Comparison of ENCODE assay signal across 8 cellular contexts in the genomic region with DNA sequence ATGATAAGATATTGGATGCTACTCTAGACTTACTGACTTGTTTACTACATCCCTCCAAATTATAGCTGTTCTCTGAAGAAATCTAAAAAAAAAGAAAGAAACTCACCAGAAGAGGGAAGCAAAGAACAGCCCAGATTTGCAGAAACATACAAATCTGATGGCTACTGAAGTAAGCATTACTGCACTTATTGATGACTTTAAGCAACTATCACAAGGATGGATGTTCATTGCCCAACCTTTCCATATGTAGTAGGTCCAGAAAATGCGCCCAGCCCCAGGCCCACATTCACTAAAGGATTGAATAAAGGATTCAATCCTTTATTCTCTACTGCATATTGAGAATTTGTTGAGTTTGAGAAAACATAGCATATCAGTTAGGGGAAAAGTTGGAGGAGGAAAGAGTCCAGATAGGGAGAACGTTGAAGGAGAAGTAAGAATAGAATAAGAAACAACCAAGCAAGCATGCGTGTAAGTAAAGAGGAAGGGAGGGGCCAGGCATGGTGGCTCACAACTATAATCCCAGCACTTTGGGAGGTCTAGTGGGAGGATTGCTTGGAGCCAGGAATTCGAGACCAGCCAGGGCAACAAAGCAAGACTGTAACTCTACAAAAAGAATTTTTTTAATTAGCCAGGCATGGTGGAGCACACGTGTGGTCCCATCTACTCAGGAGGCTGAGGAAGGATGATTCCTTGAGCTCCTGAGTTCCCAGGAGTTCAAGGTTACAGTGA. TPM values are rescaled to one million over a fixed set of nuclear protein-coding genes. Genes with fewer than 3 reads are reported as not detected.
DNase-seq lines count a peak whose midpoint lies in the region; ATAC-seq and TF ChIP-seq lines count a peak whose summit lies in the region.

No MANE protein-coding gene starts in this region.

- peak; percentile 79 for TF ChIP-seq CTCF in C4-2B (conservative IDR thresholded peaks at IDR 0.05)
- peak; percentile 49 for TF ChIP-seq CTCF in epithelial cell of esophagus (IDR thresholded peaks at IDR 0.05; ENCODE audit: insufficient read depth, low read depth, low read length, missing control alignments)
- peak; percentile 26 for TF ChIP-seq CTCF in progenitor cell of endocrine pancreas (IDR thresholded peaks at IDR 0.05; ENCODE audit: unreplicated experiment)

- peaks cover 7% of the 10 kb centered on the region for H3K4me1 Mint-ChIP-seq in progenitor cell of endocrine pancreas (ENCODE audit: low read depth)
- peaks cover 7% of the 10 kb centered on the region for H3K4me1 Mint-ChIP-seq in T-helper 2 cell treated with Interferon-gamma antibody and Interleukin-4, amounts not matched to agents 5 μg/mL and 100 μg/mL, for 36 hours (ENCODE audit: low read depth)

- DNase-seq in RKO (ENCODE audit: low spot score) (peak; percentile 51), epithelial cell of esophagus (ENCODE audit: low read depth) (peak; percentile 50), progenitor cell of endocrine pancreas (ENCODE audit: low spot score, unreplicated experiment) (no peak), activated gamma-delta T cell (lab: John Stamatoyannopoulos, UW) (no peak)
- DNase-seq in T-helper 2 cell treated with Interferon-gamma antibody and Interleukin-4, amounts not matched to agents 5 μg/mL and 100 μg/mL, for 36 hours (ENCODE audit: low spot score) = no peak

- H3K4me3 ChIP-seq in epithelial cell of esophagus (ENCODE audit: low read length) = no peak overlapping the region

- no peak overlapping the region for H3K4me3 Mint-ChIP-seq in progenitor cell of endocrine pancreas (ENCODE audit: low read depth)
- no peak overlapping the region for H3K4me3 Mint-ChIP-seq in T-helper 2 cell treated with Interferon-gamma antibody and Interleukin-4, amounts not matched to agents 5 μg/mL and 100 μg/mL, for 36 hours

- peaks cover 9% of the 10 kb centered on the region for H3K9me3 Mint-ChIP-seq in progenitor cell of endocrine pancreas (ENCODE audit: low read depth)
- peaks cover 8% of the 10 kb centered on the region for H3K9me3 Mint-ChIP-seq in T-helper 2 cell treated with Interferon-gamma antibody and Interleukin-4, amounts not matched to agents 5 μg/mL and 100 μg/mL, for 36 hours

- H3K27ac ChIP-seq in C4-2B = no peak overlapping the region

- ATAC-seq in GM18520 (IDR thresholded peaks at IDR 0.05; ENCODE audit: unreplicated experiment) = peak; percentile 56
- ATAC-seq in HG03066 (IDR thresholded peaks at IDR 0.05; ENCODE audit: low read depth, unreplicated experiment) = peak; percentile 57

- H3K27ac Mint-ChIP-seq in progenitor cell of endocrine pancreas = no peak overlapping the region
- no peak overlapping the region for H3K27ac Mint-ChIP-seq in T-helper 2 cell treated with Interferon-gamma antibody and Interleukin-4, amounts not matched to agents 5 μg/mL and 100 μg/mL, for 36 hours

- peaks cover 4% of the 10 kb centered on the region for H3K36me3 Mint-ChIP-seq in progenitor cell of endocrine pancreas (ENCODE audit: insufficient read depth)
- H3K36me3 Mint-ChIP-seq in T-helper 2 cell treated with Interferon-gamma antibody and Interleukin-4, amounts not matched to agents 5 μg/mL and 100 μg/mL, for 36 hours (ENCODE audit: low read depth) = peaks cover 8% of the 10 kb centered on the region

- H3K27me3 Mint-ChIP-seq in progenitor cell of endocrine pancreas = no peaks in the 10 kb centered on the region
- H3K27me3 Mint-ChIP-seq in T-helper 2 cell treated with Interferon-gamma antibody and Interleukin-4, amounts not matched to agents 5 μg/mL and 100 μg/mL, for 36 hours (ENCODE audit: low read depth) = no peaks in the 10 kb centered on the region

RNA-seq across cellular contexts. Expression of gene DTWD2, which starts 33.8 kb away (rescaled TPM):
- 7.7 and 8.7 TPM in 2 replicates for total RNA-seq in progenitor cell of endocrine pancreas

RNA-seq across cellular contexts. Expression of gene DMXL1, which starts 48.7 kb away (rescaled TPM):
- 47.0 and 48.3 TPM in 2 replicates for total RNA-seq in progenitor cell of endocrine pancreas

Comparison
In these comparisons a context has a peak if more than half of its experiments do, and no peak if none do; other contexts are left out.
1. CTCF ChIP-seq: peak in every context shown above with its lines; median percentile 79 in C4-2B; 49 in epithelial cell of esophagus; 26 in progenitor cell of endocrine pancreas.
2. DNase-seq: peak in RKO (single experiment) and epithelial cell of esophagus (single experiment); none in progenitor cell of endocrine pancreas (single experiment), activated gamma-delta T cell (single experiment) and T-helper 2 cell treated with Interferon-gamma antibody and Interleukin-4, amounts not matched to agents 5 μg/mL and 100 μg/mL, for 36 hours (single experiment).